Comparison of ENCODE assay signal across 15 cellular contexts in genomic region chr1:245059806-245060424, GRCh38.
DNase-seq lines count a peak whose midpoint lies in the region; ATAC-seq and TF ChIP-seq lines count a peak whose summit lies in the region.
"Had no signal": no experiment of that assay in that cellular context is flagged by ENCODE, and none has a peak within 500 bp of the region (broad histone marks: within the 10 kb centered on the region; RNA-seq: fewer than 3 reads in every experiment).

No MANE protein-coding gene starts in this region.

- CTCF ChIA-PET in Caco-2 (lab: Charles Lee), result interaction anchor here (1.0 to 1.4 kb wide), 2 partner anchors 17 to 96 kb away, joined by 3 to 4 read pairs; no protein-coding TSS in a partner anchor

- no peak for TF ChIP-seq CTCF in Caco-2 (IDR thresholded peaks at IDR 0.05; ENCODE audit: insufficient read depth in 1 of 2, low read depth in 1 of 2, low read length in 1 of 2, severe bottlenecking in 1 of 2, unreplicated experiment in 1 of 2)
- no peak for TF ChIP-seq CTCF in endodermal cell (conservative IDR thresholded peaks at IDR 0.05)
- no peak for TF ChIP-seq CTCF in right lobe of liver (IDR thresholded peaks at IDR 0.05)
- no peak for TF ChIP-seq CTCF in BE2C (IDR thresholded peaks at IDR 0.05; ENCODE audit: low read depth, low read length)

- H3K27ac ChIP-seq in HUES6 (ENCODE audit: low read depth, low read length), result peak overlapping the region; percentile 89
- H3K27ac ChIP-seq in endodermal cell (ENCODE audit: low read depth, low read length), result no peak overlapping the region
- peak overlapping the region in 2 of 3 donors; percentile 58 to 64 for H3K27ac ChIP-seq in right lobe of liver
- H3K27ac ChIP-seq: GM23248, KMS-11 had no signal

- H3K27ac Mint-ChIP-seq in Caco-2 (ENCODE audit: unreplicated experiment) (peak overlapping the region; percentile 30), endodermal cell (peak overlapping the region; percentile 61)
- H3K27ac Mint-ChIP-seq: B cell had no signal

- 41 to 48% methylated on average over 2 to 3 of the region's 5 CpGs for WGBS in endodermal cell (ENCODE audit: insufficient coverage in 1 of 2, insufficient read length in 1 of 2), 2 experiments
- WGBS in right lobe of liver (ENCODE audit: insufficient coverage, low coverage, low lambda C conversion rate, missing lambda C conversion rate), result 55% methylated on average over 4 of the region's 5 CpGs

- H3K36me3 ChIP-seq in Caco-2 (ENCODE audit: control insufficient read depth, insufficient read depth, low read length), result no peaks in the 10 kb centered on the region; the same call in 1 of the 2 replicates
- H3K36me3 ChIP-seq in HUES6 (ENCODE audit: control insufficient read depth, insufficient read depth, low read length), result no peaks in the 10 kb centered on the region
- peaks cover under 1% of the 10 kb centered on the region for H3K36me3 ChIP-seq in endodermal cell (ENCODE audit: control insufficient read depth, insufficient read depth, low read length)
- no peaks in the 10 kb centered on the region for H3K36me3 ChIP-seq in right lobe of liver
- no peaks in the 10 kb centered on the region for H3K36me3 ChIP-seq in BE2C

- H3K4me3 Mint-ChIP-seq in Caco-2 (ENCODE audit: unreplicated experiment) (no peak overlapping the region), endodermal cell (no peak overlapping the region)
- H3K4me3 Mint-ChIP-seq: B cell had no signal

- DNase-seq in Caco-2 (no peak), endodermal cell (no peak), right lobe of liver (no peak), BE2C (no peak), COLO668 (lab: John Stamatoyannopoulos, UW; ENCODE audit: unreplicated experiment) (no peak)
- DNase-seq: GM23248, NCI-H2029 treated with DMSO at 0.1 percent for 48 hours, NCI-H2171 treated with DMSO at 0.1 percent for 48 hours, PC-3, Right ventricle myocardium superior had no signal

- H3K4me3 ChIP-seq in Caco-2 (ENCODE audit: low read depth, low read length), result no peak overlapping the region
- H3K4me3 ChIP-seq in HUES6 (ENCODE audit: low read depth, low read length), result peak overlapping the region; percentile 30; the same call in 1 of the 2 replicates
- no peak overlapping the region for H3K4me3 ChIP-seq in endodermal cell (ENCODE audit: low read length)
- no peak overlapping the region for H3K4me3 ChIP-seq in right lobe of liver
- no peak overlapping the region for H3K4me3 ChIP-seq in BE2C (ENCODE audit: low read depth, low read length)
- H3K4me3 ChIP-seq: GM23248 had no signal

- no TSS peak for BruUV-seq in Caco-2 (replicated peaks; lab: Mats Ljungman, UMichigan)

- H3K27me3 Mint-ChIP-seq in Caco-2 (ENCODE audit: insufficient read depth, unreplicated experiment), result no peaks in the 10 kb centered on the region
- H3K27me3 Mint-ChIP-seq in endodermal cell (ENCODE audit: insufficient read depth), result no peaks in the 10 kb centered on the region
- H3K27me3 Mint-ChIP-seq: B cell had no signal

- H3K9me3 ChIP-seq in Caco-2, result no peaks in the 10 kb centered on the region
- H3K9me3 ChIP-seq in HUES6 (ENCODE audit: control insufficient read depth, insufficient read depth, low read depth, low read length), result peaks cover 1% of the 10 kb centered on the region
- H3K9me3 ChIP-seq in endodermal cell (ENCODE audit: control insufficient read depth, low read length), result peaks cover 2% of the 10 kb centered on the region
- H3K9me3 ChIP-seq in right lobe of liver, result no peaks in the 10 kb centered on the region
- no peaks in the 10 kb centered on the region for H3K9me3 ChIP-seq in BE2C

- ATAC-seq in right lobe of liver (no peak), GM21723 (IDR thresholded peaks at IDR 0.05; ENCODE audit: unreplicated experiment) (no peak), HG02610 (IDR thresholded peaks at IDR 0.05; ENCODE audit: unreplicated experiment) (no peak)
- ATAC-seq: PC-3 had no signal

- H3K9ac ChIP-seq in HUES6 (ENCODE audit: low read length) (peak overlapping the region; percentile 31), endodermal cell (ENCODE audit: extremely low read depth, low read length, poor library complexity, severe bottlenecking) (no peak overlapping the region)
- H3K9ac ChIP-seq: GM23248, KMS-11 had no signal

- intact Hi-C loops in Caco-2 (cut with micrococcal nuclease; ENCODE audit: unreplicated experiment), result no loop called here
- intact Hi-C loops in right lobe of liver (cut with DNase I), result no loop called here

- POLR2A ChIA-PET in Caco-2 (lab: Charles Lee), result no interaction called here

- no peak for TF ChIP-seq POLR2A in right lobe of liver (IDR thresholded peaks at IDR 0.05)

- no peaks in the 10 kb centered on the region for H3K27me3 ChIP-seq in Caco-2 (replicated peaks; ENCODE audit: control insufficient read depth, insufficient read depth, low read length)
- no peaks in the 10 kb centered on the region for H3K27me3 ChIP-seq in HUES6 (ENCODE audit: control insufficient read depth, insufficient read depth, low read length)
- H3K27me3 ChIP-seq in endodermal cell (ENCODE audit: control insufficient read depth, insufficient read depth, low read length, poor library complexity, severe bottlenecking), result no peaks in the 10 kb centered on the region
- H3K27me3 ChIP-seq in right lobe of liver, result no peaks in the 10 kb centered on the region
- no peaks in the 10 kb centered on the region for H3K27me3 ChIP-seq in BE2C

- no peaks in the 10 kb centered on the region for H3K9me3 Mint-ChIP-seq in Caco-2 (ENCODE audit: unreplicated experiment)
- peaks cover 7% of the 10 kb centered on the region for H3K9me3 Mint-ChIP-seq in endodermal cell

- H3K36me3 Mint-ChIP-seq in Caco-2 (ENCODE audit: insufficient read depth, unreplicated experiment), result peaks cover 10% of the 10 kb centered on the region
- peaks cover 18% of the 10 kb centered on the region for H3K36me3 Mint-ChIP-seq in endodermal cell (ENCODE audit: low read depth)

- H3K4me1 Mint-ChIP-seq in Caco-2 (ENCODE audit: low read depth, unreplicated experiment), result peaks cover 28% of the 10 kb centered on the region
- H3K4me1 Mint-ChIP-seq in endodermal cell, result peaks cover 36% of the 10 kb centered on the region
- H3K4me1 Mint-ChIP-seq: B cell had no signal

- peaks cover 19% of the 10 kb centered on the region for H3K4me1 ChIP-seq in Caco-2
- peaks cover 21% of the 10 kb centered on the region for H3K4me1 ChIP-seq in HUES6 (ENCODE audit: control insufficient read depth, insufficient read depth, low read length)
- H3K4me1 ChIP-seq in endodermal cell (ENCODE audit: control insufficient read depth, insufficient read depth, low read length), result no peaks in the 10 kb centered on the region
- peaks cover 0 to 17% (median 4%) of the 10 kb centered on the region in 4 donors for H3K4me1 ChIP-seq in right lobe of liver
- no peaks in the 10 kb centered on the region for H3K4me1 ChIP-seq in BE2C
